10 cellular contexts compared by ENCODE assay signal in the genomic region with DNA sequence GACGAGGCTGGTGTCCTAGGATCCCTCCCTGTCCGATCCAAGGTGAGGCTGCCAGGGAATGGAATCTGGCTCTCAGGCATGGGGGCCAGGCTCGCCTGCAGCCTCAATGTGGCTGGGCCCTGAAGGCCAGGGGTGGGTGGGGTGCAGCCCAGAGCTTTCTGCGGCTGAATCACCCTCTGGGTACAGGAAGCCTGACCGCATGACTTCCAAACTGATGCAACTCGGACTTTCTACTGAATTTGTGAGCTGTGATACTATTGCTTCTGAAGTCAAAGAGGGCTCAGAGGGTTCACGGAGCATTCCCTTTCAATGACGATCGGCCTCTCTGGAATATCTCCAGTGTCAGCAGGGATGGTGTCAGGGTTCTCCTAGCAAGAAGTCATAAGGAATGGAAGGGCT.
A peak's percentile ranks its signal among the peaks of the same experiment; 100 is the strongest.
DNase-seq lines count a peak whose midpoint lies in the region; ATAC-seq and TF ChIP-seq lines count a peak whose summit lies in the region.
"Had no signal": no experiment of that assay in that cellular context is flagged by ENCODE, and none has a peak within 500 bp of the region (broad histone marks: within the 10 kb centered on the region; RNA-seq: fewer than 3 reads in every experiment).

No MANE protein-coding gene starts in this region.

- no peak overlapping the region for H3K4me3 ChIP-seq in RWPE2 (ENCODE audit: severe bottlenecking)
- no peak overlapping the region for H3K4me3 ChIP-seq in fibroblast of pulmonary artery (replicated peaks; ENCODE audit: low read depth, low read length)
- H3K4me3 ChIP-seq in parathyroid adenoma (ENCODE audit: low read depth, low read length): no peak overlapping the region

- H3K4me1 Mint-ChIP-seq in CD14-positive monocyte: peaks cover 74% of the 10 kb centered on the region

- H3K27ac ChIP-seq in RWPE2 (ENCODE audit: poor library complexity, severe bottlenecking): no peak overlapping the region
- peak overlapping the region; percentile 79 for H3K27ac ChIP-seq in parathyroid adenoma

- TF ChIP-seq CTCF in CD14-positive monocyte (IDR thresholded peaks at IDR 0.05) (no peak), RWPE2 (IDR thresholded peaks at IDR 0.05; ENCODE audit: poor library complexity, severe bottlenecking) (no peak), fibroblast of pulmonary artery (IDR thresholded peaks at IDR 0.05; ENCODE audit: low read length, missing control alignments) (no peak), parathyroid adenoma (IDR thresholded peaks at IDR 0.05) (no peak)

- ATAC-seq in RWPE2 (ENCODE audit: low read depth) (peak; percentile 35; the same call in 2 of the 3 replicates), GM18505 (IDR thresholded peaks at IDR 0.05; ENCODE audit: unreplicated experiment) (no peak)

- H3K9me3 Mint-ChIP-seq in CD14-positive monocyte: no peaks in the 10 kb centered on the region
- H3K9me3 Mint-ChIP-seq: activated naive CD4-positive, alpha-beta T cell treated with anti-CD3 and anti-CD28 coated beads, Interleukin-2, amount 50 U/mL, for 24 hours had no signal

- H3K4me1 ChIP-seq in RWPE2 (ENCODE audit: insufficient read depth, poor library complexity, severe bottlenecking) (peaks cover 7% of the 10 kb centered on the region), parathyroid adenoma (peaks cover 42% of the 10 kb centered on the region)

- no peak overlapping the region for H3K4me2 ChIP-seq in parathyroid adenoma (ENCODE audit: low read length)

- peak overlapping the region; percentile 51 for H2AFZ ChIP-seq in parathyroid adenoma

- no peaks in the 10 kb centered on the region for H3K9me3 ChIP-seq in RWPE2 (ENCODE audit: severe bottlenecking)
- no peaks in the 10 kb centered on the region for H3K9me3 ChIP-seq in parathyroid adenoma (ENCODE audit: control insufficient read depth, low read length)

- no peaks in the 10 kb centered on the region for H3K79me2 ChIP-seq in parathyroid adenoma

- H3K27ac Mint-ChIP-seq in CD14-positive monocyte: peak overlapping the region; percentile 100
- H3K27ac Mint-ChIP-seq: activated naive CD4-positive, alpha-beta T cell treated with anti-CD3 and anti-CD28 coated beads, Interleukin-2, amount 50 U/mL, for 24 hours had no signal

- H3K27me3 ChIP-seq in RWPE2 (ENCODE audit: insufficient read depth, poor library complexity, severe bottlenecking): no peaks in the 10 kb centered on the region
- no peaks in the 10 kb centered on the region for H3K27me3 ChIP-seq in parathyroid adenoma (ENCODE audit: control insufficient read depth, insufficient read depth, low read length)

- H3K27me3 Mint-ChIP-seq in CD14-positive monocyte (ENCODE audit: low read depth in 3 of 3): peaks cover 0 to 2% (median 0%) of the 10 kb centered on the region in 3 donors
- H3K27me3 Mint-ChIP-seq: activated naive CD4-positive, alpha-beta T cell treated with anti-CD3 and anti-CD28 coated beads, Interleukin-2, amount 50 U/mL, for 24 hours had no signal

- H3K4me3 Mint-ChIP-seq in CD14-positive monocyte: peak overlapping the region; percentile 68 to 80
- H3K4me3 Mint-ChIP-seq: activated naive CD4-positive, alpha-beta T cell treated with anti-CD3 and anti-CD28 coated beads, Interleukin-2, amount 50 U/mL, for 24 hours had no signal

- TF ChIP-seq POLR2A in GM18505 (IDR thresholded peaks at IDR 0.05; ENCODE audit: borderline replicate concordance, extremely low read depth, insufficient read depth, insufficient read length): no peak

- DNase-seq in CD14-positive monocyte (ENCODE audit: low spot score) (peak; percentile 92), RWPE2 (ENCODE audit: low spot score) (peak; percentile 47), fibroblast of pulmonary artery (ENCODE audit: low read depth) (peak; percentile 86), NCI-H1105 (lab: John Stamatoyannopoulos, UW) (no peak), NCI-H748 (lab: John Stamatoyannopoulos, UW; ENCODE audit: unreplicated experiment) (no peak), DMS 273 treated with DMSO at 0.1 percent for 48 hours (lab: John Stamatoyannopoulos, UW) (no peak)
- DNase-seq: NCI-H1048 had no signal

- H3K9ac ChIP-seq in parathyroid adenoma: no peak overlapping the region

- intact Hi-C loops in CD14-positive monocyte (cut with micrococcal nuclease): loop anchor here in 1 of 2 donors (2.0 kb wide), 1 partner anchor 48 kb away; no protein-coding TSS in a partner anchor

- no peaks in the 10 kb centered on the region for H3K36me3 ChIP-seq in RWPE2 (ENCODE audit: low read depth)
- H3K36me3 ChIP-seq in parathyroid adenoma (ENCODE audit: control insufficient read depth, insufficient read depth, low read length): no peaks in the 10 kb centered on the region

- H3K36me3 Mint-ChIP-seq in CD14-positive monocyte: peaks cover 4 to 11% of the 10 kb centered on the region in 2 donors
- H3K36me3 Mint-ChIP-seq: activated naive CD4-positive, alpha-beta T cell treated with anti-CD3 and anti-CD28 coated beads, Interleukin-2, amount 50 U/mL, for 24 hours had no signal

Comparison
In these comparisons a context has a peak if more than half of its experiments do, and no peak if none do; other contexts are left out.
1. DNase-seq: peak in CD14-positive monocyte (single experiment), RWPE2 (single experiment) and fibroblast of pulmonary artery (single experiment); none in NCI-H1105 (single experiment), NCI-H748 (single experiment) and DMS 273 treated with DMSO at 0.1 percent for 48 hours (single experiment).